1 cellular context compared by ENCODE assay signal in genomic region chr18:46264255-46264654, GRCh38.
A peak's percentile ranks its signal among the peaks of the same experiment; 100 is the strongest.
TF ChIP-seq lines count a peak whose summit lies in the region.

No MANE protein-coding gene starts in this region.

TF ChIP-seq in K562, 482 proteins besides CTCF, POLR2A, EP300 and RAD21 (continued from another document):
- TF ChIP-seq, protein P1, sequence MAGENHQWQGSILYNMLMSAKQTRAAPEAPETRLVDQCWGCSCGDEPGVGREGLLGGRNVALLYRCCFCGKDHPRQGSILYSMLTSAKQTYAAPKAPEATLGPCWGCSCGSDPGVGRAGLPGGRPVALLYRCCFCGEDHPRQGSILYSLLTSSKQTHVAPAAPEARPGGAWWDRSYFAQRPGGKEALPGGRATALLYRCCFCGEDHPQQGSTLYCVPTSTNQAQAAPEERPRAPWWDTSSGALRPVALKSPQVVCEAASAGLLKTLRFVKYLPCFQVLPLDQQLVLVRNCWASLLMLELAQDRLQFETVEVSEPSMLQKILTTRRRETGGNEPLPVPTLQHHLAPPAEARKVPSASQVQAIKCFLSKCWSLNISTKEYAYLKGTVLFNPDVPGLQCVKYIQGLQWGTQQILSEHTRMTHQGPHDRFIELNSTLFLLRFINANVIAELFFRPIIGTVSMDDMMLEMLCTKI (IDR thresholded peaks at IDR 0.05; ENCODE audit: partially characterized antibody): no peak
- TF ChIP-seq RFX1 (IDR thresholded peaks at IDR 0.05) (peak; percentile 69), BACH1 (tag; IDR thresholded peaks at IDR 0.05) (no peak), CEBPG (CRISPR knock-in tag; IDR thresholded peaks at IDR 0.05) (no peak), CEBPG (tag; conservative IDR thresholded peaks at IDR 0.05 in 1 of 2, IDR thresholded peaks at IDR 0.05 in 1 of 2) (peak in 1 of 2 experiments; percentile 11; a peak in 1 of 4 replicates), ZNF785 (CRISPR knock-in tag; IDR thresholded peaks at IDR 0.05) (no peak)
